In genomic region chr5:32683125-32683524, GRCh38 we compare ENCODE assay signal across 20 cellular contexts. TPM values are rescaled to one million over a fixed set of nuclear protein-coding genes. Genes with fewer than 3 reads are reported as not detected.
DNase-seq lines count a peak whose midpoint lies in the region; ATAC-seq and TF ChIP-seq lines count a peak whose summit lies in the region.
"Had no signal": no experiment of that assay in that cellular context is flagged by ENCODE, and none has a peak within 500 bp of the region (broad histone marks: within the 10 kb centered on the region; RNA-seq: fewer than 3 reads in every experiment).

No MANE protein-coding gene starts in this region.

- no peak for TF ChIP-seq CTCF in tibial artery (IDR thresholded peaks at IDR 0.05)

- H3K9me3 ChIP-seq in MG63 = peaks cover 11% of the 10 kb centered on the region
- H3K9me3 ChIP-seq in tibial artery = peaks cover 0 to 7% (median 4%) of the 10 kb centered on the region in 3 donors
- H3K9me3 ChIP-seq: BE2C had no signal

- H3K4me1 ChIP-seq in tibial artery = peaks cover 0 to 38% (median 11%) of the 10 kb centered on the region in 4 donors
- H3K4me1 ChIP-seq: BE2C, Caco-2 had no signal

- H3K36me3 ChIP-seq in MG63 (no peaks in the 10 kb centered on the region), tibial artery (no peaks in the 10 kb centered on the region)
- H3K36me3 ChIP-seq: BE2C had no signal

- peak; percentile 26 for DNase-seq in EL
- peak; percentile 43 for DNase-seq in MG63
- peak; percentile 56 for DNase-seq in myocyte (ENCODE audit: low read depth)
- DNase-seq in tibial artery = no peak
- DNase-seq in NCI-H510A (lab: John Stamatoyannopoulos, UW) = no peak
- DNase-seq: BE2C; C1 segment of cervical spinal cord; Caco-2; CD4-positive, CD25-positive, alpha-beta regulatory T cell; CD8-positive, alpha-beta memory T cell; GF-D8; GOT3; H7; HFFc6; IMR-90 had no signal

- no peak for ATAC-seq in GM19023 (IDR thresholded peaks at IDR 0.05; ENCODE audit: unreplicated experiment)
- ATAC-seq in GM19467 (IDR thresholded peaks at IDR 0.05; ENCODE audit: unreplicated experiment) = no peak
- ATAC-seq: GM12878, HCT116, K562 had no signal

- no peak overlapping the region for H3K4me3 ChIP-seq in MG63
- H3K4me3 ChIP-seq in tibial artery = no peak overlapping the region
- H3K4me3 ChIP-seq: GM12878, K562 had no signal

- H3K27me3 ChIP-seq in MG63 = no peaks in the 10 kb centered on the region
- H3K27me3 ChIP-seq in tibial artery = no peaks in the 10 kb centered on the region
- H3K27me3 ChIP-seq: BE2C had no signal

- intact Hi-C loops in tibial artery (cut with DNase I; ENCODE audit: low total_unique reads) = no loop called here

- H3K27ac ChIP-seq in tibial artery = peak overlapping the region; percentile 5 to 32

RNA-seq across cellular contexts. Expression of gene NPR3, which starts 28.0 kb away (rescaled TPM):
- 5.8 and 6.6 TPM in 2 replicates for total RNA-seq in MG63 (2014; rRNA removed; shearing (Covaris generic); ENCODE audit: low replicate concordance)
- 1.0 and 1.1 TPM in 2 replicates for total RNA-seq in myocyte
- polyA plus RNA-seq in myocyte (2012) = 23.1 TPM
- total RNA-seq: CD8-positive, alpha-beta memory T cell; GM12878 had no signal
- polyA plus RNA-seq: CD4-positive, CD25-positive, alpha-beta regulatory T cell; CD8-positive, alpha-beta memory T cell had no signal

Comparison
In these comparisons a context has a peak if more than half of its experiments do, and no peak if none do; other contexts are left out.
1. DNase-seq: peak in EL (single experiment), MG63 (single experiment) and myocyte (single experiment); none in tibial artery (0 of 2) and NCI-H510A (single experiment).